In genomic region chr7:95598511-95598910, GRCh38 we compare ENCODE assay signal across 20 cellular contexts. TPM values are rescaled to one million over a fixed set of nuclear protein-coding genes. Genes with fewer than 3 reads are reported as not detected.
"Had no signal": no experiment of that assay in that cellular context is flagged by ENCODE, and none has a peak within 500 bp of the region (broad histone marks: within the 10 kb centered on the region; RNA-seq: fewer than 3 reads in every experiment).

No MANE protein-coding gene starts in this region.

- H3K4me1 ChIP-seq: neural progenitor cell had no signal

- H3K4me3 Mint-ChIP-seq: activated B cell treated with CpG ODN at 0.5 μM for 24 hours; activated CD8-positive, alpha-beta T cell treated with anti-CD3 and anti-CD28 coated beads, Interleukin-2, amount 10 ng/mL, durations not matched to agents 7 days and 5 days; activated T-cell treated with anti-CD3 and anti-CD28 coated beads, Interleukin-2, amount 50 U/mL, for 72 hours; stimulated activated naive CD8-positive, alpha-beta T cell treated with anti-CD3 and anti-CD28 coated beads, Interleukin-15, Interleukin-2, amounts not matched to agents 100 ng/mL and 50 ng/mL, for 24 hours had no signal

- ATAC-seq: activated CD8-positive, alpha-beta T cell treated with anti-CD3 and anti-CD28 coated beads, Interleukin-2, amount 10 ng/mL, durations not matched to agents 7 days and 5 days; activated naive CD4-positive, alpha-beta T cell treated with anti-CD3 and anti-CD28 coated beads, Interleukin-2, amount 50 U/mL, for 72 hours; activated T-cell treated with anti-CD3 and anti-CD28 coated beads, Interleukin-2, amount 50 U/mL, for 72 hours had no signal

- H3K9me3 Mint-ChIP-seq: activated B cell treated with CpG ODN at 0.5 μM for 24 hours; neural progenitor cell; stimulated activated naive CD8-positive, alpha-beta T cell treated with anti-CD3 and anti-CD28 coated beads, Interleukin-15, Interleukin-2, amounts not matched to agents 100 ng/mL and 50 ng/mL, for 24 hours had no signal

- H3K36me3 ChIP-seq: brain microvascular endothelial cell, neural progenitor cell had no signal

- H3K4me2 ChIP-seq: neural progenitor cell had no signal

- H3K36me3 Mint-ChIP-seq: neural progenitor cell had no signal

- H3K9me3 ChIP-seq: testis had no signal

- H3K27ac ChIP-seq: brain microvascular endothelial cell, neural progenitor cell, testis had no signal

- H3K27me3 ChIP-seq: brain microvascular endothelial cell, testis had no signal

- H3K4me3 ChIP-seq: lung, neural progenitor cell, testis had no signal

- H3K9ac ChIP-seq: neural progenitor cell had no signal

- H3K27ac Mint-ChIP-seq: activated B cell treated with CpG ODN at 0.5 μM for 24 hours; activated CD8-positive, alpha-beta T cell treated with anti-CD3 and anti-CD28 coated beads, Interleukin-2, amount 10 ng/mL, durations not matched to agents 7 days and 5 days; activated naive CD4-positive, alpha-beta T cell treated with anti-CD3 and anti-CD28 coated beads, Interleukin-2, amount 50 U/mL, for 72 hours; activated T-cell treated with anti-CD3 and anti-CD28 coated beads, Interleukin-2, amount 50 U/mL, for 72 hours; neural progenitor cell; stimulated activated naive CD8-positive, alpha-beta T cell treated with anti-CD3 and anti-CD28 coated beads, Interleukin-15, Interleukin-2, amounts not matched to agents 100 ng/mL and 50 ng/mL, for 24 hours had no signal

- DNase-seq: activated B cell treated with CpG ODN at 0.5 μM for 24 hours; activated CD4-positive, alpha-beta T cell treated with anti-CD3 and anti-CD28 coated beads for 48 hours; activated CD8-positive, alpha-beta memory T cell treated with anti-CD3 and anti-CD28 coated beads, Interleukin-2, amount 50 U/mL, for 48 hours; activated CD8-positive, alpha-beta T cell treated with anti-CD3 and anti-CD28 coated beads, Interleukin-2, amount 10 ng/mL, durations not matched to agents 7 days and 5 days; activated gamma-delta T cell; activated T-cell treated with anti-CD3 and anti-CD28 coated beads, Interleukin-2, amount 50 U/mL, for 72 hours; amygdala; brain microvascular endothelial cell; cerebellar nuclear complex; kidney glomerular epithelial cell; midbrain; retina; small intestine; SW 1271; testis had no signal

- H2AFZ ChIP-seq: neural progenitor cell had no signal

- H3K27me3 Mint-ChIP-seq: activated B cell treated with CpG ODN at 0.5 μM for 24 hours had no signal

RNA-seq across cellular contexts. Expression of gene PDK4, which starts 2.2 kb away (rescaled TPM):
- total RNA-seq: activated CD8-positive, alpha-beta T cell treated with anti-CD3 and anti-CD28 coated beads, Interleukin-2, amount 10 ng/mL, durations not matched to agents 7 days and 5 days; activated naive CD4-positive, alpha-beta T cell treated with anti-CD3 and anti-CD28 coated beads, Interleukin-2, amount 50 U/mL, for 72 hours; activated T-cell treated with anti-CD3 and anti-CD28 coated beads, Interleukin-2, amount 50 U/mL, for 72 hours; T-helper 2 cell treated with Interferon-gamma antibody and Interleukin-4, amounts not matched to agents 100 ng/mL and 5 ng/mL, for 36 hours had no signal
